27 cellular contexts compared by ENCODE assay signal in the genomic region with DNA sequence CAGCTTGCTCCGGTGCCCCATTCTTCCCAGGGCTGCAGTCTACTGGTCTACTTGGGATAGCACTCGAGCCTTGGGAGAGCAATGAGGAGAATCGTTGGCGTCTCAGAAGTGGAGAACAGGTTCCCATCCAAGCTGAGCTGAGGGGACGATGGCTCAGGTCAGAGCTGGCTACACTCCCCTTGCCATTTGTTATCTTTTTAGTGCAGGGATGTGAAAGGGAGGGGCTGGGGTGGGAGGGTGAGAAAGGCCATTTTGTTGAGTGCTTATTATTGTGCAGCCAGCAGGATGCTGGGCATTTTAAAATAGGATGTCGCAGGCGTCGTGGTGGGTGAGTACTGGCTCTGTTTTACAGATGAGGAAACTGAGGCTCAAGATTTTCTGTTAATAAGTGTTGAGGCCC.
"Had no signal": no experiment of that assay in that cellular context is flagged by ENCODE, and none has a peak within 500 bp of the region (broad histone marks: within the 10 kb centered on the region; RNA-seq: fewer than 3 reads in every experiment).

No MANE protein-coding gene starts in this region.

- H3K9me3 ChIP-seq: left lung, lower lobe of right lung, neutrophil, psoas muscle, right atrium auricular region, right lobe of liver, stomach, testis, thyroid gland, transverse colon, upper lobe of right lung had no signal

- H2AFZ ChIP-seq: parathyroid adenoma had no signal

- H3K36me3 ChIP-seq: left lung, lower lobe of right lung, neutrophil, right atrium auricular region, right lobe of liver, stomach, thyroid gland, transverse colon, upper lobe of right lung had no signal

- ATAC-seq: left colon; left lung; lower lobe of right lung; naive thymus-derived CD8-positive, alpha-beta T cell; right lobe of liver; stimulated activated naive B cell treated with anti-CD40 and anti-IgM and Interleukin-4, amounts not matched to agents 10 μg/mL and 1 μg/mL and 100 μg/mL, for 72 hours; stimulated activated naive CD8-positive, alpha-beta T cell treated with anti-CD3 and anti-CD28 coated beads, Interleukin-15, Interleukin-2, amounts not matched to agents 100 U/mL and 50 U/mL, for 24 hours; upper lobe of right lung had no signal

- H3K27me3 ChIP-seq: left lung, neutrophil, right atrium auricular region, right lobe of liver, stomach, testis, thyroid gland, transverse colon, upper lobe of right lung had no signal

- H3K4me2 ChIP-seq: smooth muscle cell had no signal

- DNase-seq: hypothalamus; immature natural killer cell; kidney; left colon; left lung; lower lobe of right lung; mammary epithelial cell; mesenchymal stem cell; naive thymus-derived CD8-positive, alpha-beta T cell; occipital lobe; psoas muscle; right lobe of liver; stimulated activated CD4-positive, alpha-beta T cell treated with anti-CD3 and anti-CD28 coated beads, Interleukin-1b, Interleukin-23, amount 100 ng/mL, for 48 hours; stimulated activated CD4-positive, alpha-beta T cell treated with anti-CD3 and anti-CD28 coated beads, Interleukin-2, amount 100 ng/mL, for 48 hours; stimulated activated naive B cell treated with anti-CD40 and anti-IgM and Interleukin-4, amounts not matched to agents 10 μg/mL and 1 μg/mL and 100 μg/mL, for 72 hours; stimulated activated naive CD8-positive, alpha-beta T cell treated with anti-CD3 and anti-CD28 coated beads, Interleukin-15, Interleukin-2, amounts not matched to agents 100 U/mL and 50 U/mL, for 24 hours; stomach; testis; thyroid gland; transverse colon; upper lobe of right lung had no signal

- FAIRE-seq: islet of Langerhans, kidney, urothelium cell line had no signal

- H3K4me3 ChIP-seq: left lung, lower lobe of right lung, psoas muscle, right atrium auricular region, right lobe of liver, smooth muscle cell, stomach, testis, thyroid gland, transverse colon, upper lobe of right lung had no signal

- H3K4me1 ChIP-seq: left lung, lower lobe of right lung, parathyroid adenoma, right atrium auricular region, right lobe of liver, stomach, transverse colon, upper lobe of right lung had no signal

- H3K9ac ChIP-seq: parathyroid adenoma had no signal

- H3K27ac ChIP-seq: left lung, lower lobe of right lung, neutrophil, parathyroid adenoma, psoas muscle, right atrium auricular region, right lobe of liver, stomach, testis, thyroid gland, transverse colon, upper lobe of right lung had no signal
